In genomic region chr14:61575126-61575525, GRCh38 we compare ENCODE assay signal across 21 cellular contexts.
DNase-seq lines count a peak whose midpoint lies in the region; FAIRE-seq and TF ChIP-seq lines count a peak whose summit lies in the region.
"Had no signal": no experiment of that assay in that cellular context is flagged by ENCODE, and none has a peak within 500 bp of the region (broad histone marks: within the 10 kb centered on the region; RNA-seq: fewer than 3 reads in every experiment).

No MANE protein-coding gene starts in this region.

- H3K27ac ChIP-seq in astrocyte (ENCODE audit: low read depth, low read length) (peak overlapping the region; percentile 22), keratinocyte (ENCODE audit: control insufficient read depth, insufficient read depth, low read length) (peak overlapping the region; percentile 1), smooth muscle cell (ENCODE audit: low read depth) (peak overlapping the region; percentile 85)
- H3K27ac ChIP-seq: 22Rv1, BLaER1 had no signal

- DNase-seq in NCI-H1694 treated with DMSO at 0.1 percent for 48 hours (lab: John Stamatoyannopoulos, UW) (peak; percentile 3), NCI-H1694 (lab: John Stamatoyannopoulos, UW) (no peak), astrocyte (ENCODE audit: low read depth) (no peak), keratinocyte (ENCODE audit: low read depth, low spot score) (no peak), smooth muscle cell (lab: John Stamatoyannopoulos, UW; ENCODE audit: unreplicated experiment) (no peak), GM10266 (ENCODE audit: extremely low spot score) (no peak), NCI-H2196 treated with DMSO at 0.1 percent for 48 hours (lab: John Stamatoyannopoulos, UW; ENCODE audit: unreplicated experiment) (no peak)
- no peak for DNase-seq in activated CD4-positive, alpha-beta T cell treated with anti-CD3 and anti-CD28 coated beads, Interleukin-2, amount 10 ng/mL, durations not matched to agents 7 days and 5 days
- DNase-seq: CD8-positive, alpha-beta T cell; DMS79; Karpas-422; MM.1S; NCI-H1092 treated with DMSO at 0.1 percent for 48 hours; NCI-H2107; NCI-H526 treated with DMSO at 0.1 percent for 48 hours; NK-92 treated with Interleukin-12 subunit alpha and Interleukin-12 subunit beta, amount 100 ng/mL, for 24 hours had no signal

- no peaks in the 10 kb centered on the region for H3K27me3 ChIP-seq in astrocyte (ENCODE audit: insufficient read depth, low read length)
- H3K27me3 ChIP-seq in keratinocyte (ENCODE audit: control insufficient read depth, extremely low read depth, insufficient read depth, low read length): no peaks in the 10 kb centered on the region
- H3K27me3 ChIP-seq in smooth muscle cell (ENCODE audit: low read depth): no peaks in the 10 kb centered on the region
- H3K27me3 ChIP-seq: BLaER1 had no signal

- H3K4me1 ChIP-seq in astrocyte (ENCODE audit: insufficient read depth, low read length) (peaks cover 35% of the 10 kb centered on the region), keratinocyte (ENCODE audit: control insufficient read depth, extremely low read depth, insufficient read depth, low read length) (peaks cover 34% of the 10 kb centered on the region), smooth muscle cell (ENCODE audit: low read depth) (peaks cover 37% of the 10 kb centered on the region)

- no peak overlapping the region for H3K4me3 Mint-ChIP-seq in astrocyte (ENCODE audit: unreplicated experiment)
- no peak overlapping the region for H3K4me3 Mint-ChIP-seq in activated CD4-positive, alpha-beta T cell treated with anti-CD3 and anti-CD28 coated beads, Interleukin-2, amount 10 ng/mL, durations not matched to agents 7 days and 5 days
- H3K4me3 Mint-ChIP-seq: CD8-positive, alpha-beta T cell; GM23338 had no signal

- FAIRE-seq in astrocyte (lab: Jason Lieb, UNC): no peak
- FAIRE-seq in keratinocyte (lab: Jason Lieb, UNC): no peak
- FAIRE-seq: D721Med, GM12878 had no signal

- H3F3A ChIP-seq in smooth muscle cell (ENCODE audit: low read depth): peaks cover 35% of the 10 kb centered on the region

- H3K36me3 ChIP-seq in astrocyte (ENCODE audit: insufficient read depth, low read length) (no peaks in the 10 kb centered on the region), keratinocyte (ENCODE audit: control insufficient read depth in 2 of 2, extremely low read depth in 1 of 2, insufficient read depth in 2 of 2, low read length in 2 of 2) (no peaks in the 10 kb centered on the region), smooth muscle cell (ENCODE audit: low read depth) (no peaks in the 10 kb centered on the region)
- H3K36me3 ChIP-seq: BLaER1 had no signal

- CTCF ChIA-PET in activated CD4-positive, alpha-beta T cell treated with anti-CD3 and anti-CD28 coated beads, Interleukin-2, amount 10 ng/mL, durations not matched to agents 7 days and 5 days (lab: Charles Lee): no interaction called here

- H3K4me2 ChIP-seq in astrocyte (ENCODE audit: low read length) (no peak overlapping the region), keratinocyte (ENCODE audit: control insufficient read depth, extremely low read depth, insufficient read depth, low read depth, low read length) (peak overlapping the region; percentile 85), smooth muscle cell (peak overlapping the region; percentile 21)
- H3K4me2 ChIP-seq: BLaER1, GM23338 had no signal

- POLR2A ChIA-PET in activated CD4-positive, alpha-beta T cell treated with anti-CD3 and anti-CD28 coated beads, Interleukin-2, amount 10 ng/mL, durations not matched to agents 7 days and 5 days (lab: Charles Lee): no interaction called here

- peaks cover 2% of the 10 kb centered on the region for H3K36me3 Mint-ChIP-seq in astrocyte (ENCODE audit: low read depth, unreplicated experiment)
- peaks cover 4% of the 10 kb centered on the region for H3K36me3 Mint-ChIP-seq in activated CD4-positive, alpha-beta T cell treated with anti-CD3 and anti-CD28 coated beads, Interleukin-2, amount 10 ng/mL, durations not matched to agents 7 days and 5 days (ENCODE audit: low read depth)
- H3K36me3 Mint-ChIP-seq: CD8-positive, alpha-beta T cell had no signal

- dilution Hi-C loops in keratinocyte (cut with MboI; ENCODE audit: extremely low pct_ligation_motif_present, low sequenced_read_pairs): no loop called here

- H3K27ac Mint-ChIP-seq in astrocyte (ENCODE audit: unreplicated experiment): peak overlapping the region; percentile 77
- no peak overlapping the region for H3K27ac Mint-ChIP-seq in activated CD4-positive, alpha-beta T cell treated with anti-CD3 and anti-CD28 coated beads, Interleukin-2, amount 10 ng/mL, durations not matched to agents 7 days and 5 days
- H3K27ac Mint-ChIP-seq: CD8-positive, alpha-beta T cell; GM23338 had no signal

- no peaks in the 10 kb centered on the region for H3K27me3 Mint-ChIP-seq in astrocyte (ENCODE audit: low read depth, unreplicated experiment)
- peaks cover 13% of the 10 kb centered on the region for H3K27me3 Mint-ChIP-seq in activated CD4-positive, alpha-beta T cell treated with anti-CD3 and anti-CD28 coated beads, Interleukin-2, amount 10 ng/mL, durations not matched to agents 7 days and 5 days

- no peak overlapping the region for H3K4me3 ChIP-seq in astrocyte (ENCODE audit: insufficient read depth, low read depth, low read length)
- H3K4me3 ChIP-seq in keratinocyte (ENCODE audit: control insufficient read depth in 2 of 3, extremely low read depth in 1 of 3, insufficient read depth in 2 of 3, low read depth in 1 of 3, low read length in 3 of 3): no peak overlapping the region
- H3K4me3 ChIP-seq in smooth muscle cell: no peak overlapping the region
- H3K4me3 ChIP-seq: BLaER1, GM12878, GM23338 had no signal

- H3K79me2 ChIP-seq in astrocyte (ENCODE audit: insufficient read depth, low read length) (no peaks in the 10 kb centered on the region), keratinocyte (ENCODE audit: control insufficient read depth, insufficient read depth, low read length) (no peaks in the 10 kb centered on the region), smooth muscle cell (ENCODE audit: low read depth) (no peaks in the 10 kb centered on the region)

- no peaks in the 10 kb centered on the region for H3K9me3 Mint-ChIP-seq in astrocyte (ENCODE audit: unreplicated experiment)
- no peaks in the 10 kb centered on the region for H3K9me3 Mint-ChIP-seq in activated CD4-positive, alpha-beta T cell treated with anti-CD3 and anti-CD28 coated beads, Interleukin-2, amount 10 ng/mL, durations not matched to agents 7 days and 5 days
- H3K9me3 Mint-ChIP-seq: CD8-positive, alpha-beta T cell; GM23338 had no signal

- peaks cover 71% of the 10 kb centered on the region for H3K4me1 Mint-ChIP-seq in astrocyte (ENCODE audit: low read depth, unreplicated experiment)
- H3K4me1 Mint-ChIP-seq in activated CD4-positive, alpha-beta T cell treated with anti-CD3 and anti-CD28 coated beads, Interleukin-2, amount 10 ng/mL, durations not matched to agents 7 days and 5 days: peaks cover 77% of the 10 kb centered on the region

- H3K9me3 ChIP-seq in astrocyte (ENCODE audit: insufficient read depth, low read depth, low read length) (no peaks in the 10 kb centered on the region), keratinocyte (ENCODE audit: control insufficient read depth, low read depth, low read length) (no peaks in the 10 kb centered on the region), smooth muscle cell (replicated peaks; ENCODE audit: low read depth) (no peaks in the 10 kb centered on the region)
- H3K9me3 ChIP-seq: BLaER1 had no signal

- H3K9ac ChIP-seq in astrocyte (ENCODE audit: low read length): no peak overlapping the region
- H3K9ac ChIP-seq in keratinocyte (ENCODE audit: control insufficient read depth, extremely low read depth, insufficient read depth, low read length): no peak overlapping the region
- peak overlapping the region; percentile 21 for H3K9ac ChIP-seq in smooth muscle cell (ENCODE audit: low read depth)
- H3K9ac ChIP-seq: BLaER1 had no signal

- H4K20me1 ChIP-seq in astrocyte (ENCODE audit: insufficient read depth, low read length) (no peaks in the 10 kb centered on the region), keratinocyte (ENCODE audit: control insufficient read depth, extremely low read depth, insufficient read depth, low read length) (no peaks in the 10 kb centered on the region), smooth muscle cell (ENCODE audit: low read depth) (no peaks in the 10 kb centered on the region)
- H4K20me1 ChIP-seq: BLaER1 had no signal

- TF ChIP-seq CTCF in astrocyte (IDR thresholded peaks at IDR 0.05; ENCODE audit: insufficient read depth, low read depth, low read length): no peak
- no peak for TF ChIP-seq CTCF in keratinocyte (optimal IDR thresholded peaks at IDR 0.05 in 1 of 3, IDR thresholded peaks at IDR 0.05 in 1 of 3, conservative IDR thresholded peaks at IDR 0.05 in 1 of 3; ENCODE audit: extremely low read depth in 1 of 3, insufficient read depth in 2 of 3, low read length in 3 of 3)
- no peak for TF ChIP-seq CTCF in smooth muscle cell (IDR thresholded peaks at IDR 0.05; ENCODE audit: borderline replicate concordance, insufficient read depth, poor library complexity, severe bottlenecking)
- no peak for TF ChIP-seq CTCF in GM10266 (IDR thresholded peaks at IDR 0.05; ENCODE audit: control insufficient read depth, insufficient read depth, low read depth, missing control alignments)

- H2AFZ ChIP-seq in astrocyte (ENCODE audit: low read depth, low read length): no peak overlapping the region
- H2AFZ ChIP-seq in keratinocyte (ENCODE audit: control insufficient read depth, low read length): no peak overlapping the region
- no peak overlapping the region for H2AFZ ChIP-seq in smooth muscle cell (ENCODE audit: low read depth)

- 85% methylated on average over 3 of the region's 3 CpGs for WGBS in smooth muscle cell (ENCODE audit: low lambda C conversion rate)

- no peaks in the 10 kb centered on the region for H3K9me1 ChIP-seq in keratinocyte (ENCODE audit: control insufficient read depth, extremely low read depth, insufficient read depth, low read length)

Comparison
In these comparisons a context has a peak if more than half of its experiments do, and no peak if none do; other contexts are left out.
1. H3K27ac ChIP-seq: peak in every context shown above with its lines; median percentile 85 in smooth muscle cell; 22 in astrocyte; 1 in keratinocyte.